In the genomic region with DNA sequence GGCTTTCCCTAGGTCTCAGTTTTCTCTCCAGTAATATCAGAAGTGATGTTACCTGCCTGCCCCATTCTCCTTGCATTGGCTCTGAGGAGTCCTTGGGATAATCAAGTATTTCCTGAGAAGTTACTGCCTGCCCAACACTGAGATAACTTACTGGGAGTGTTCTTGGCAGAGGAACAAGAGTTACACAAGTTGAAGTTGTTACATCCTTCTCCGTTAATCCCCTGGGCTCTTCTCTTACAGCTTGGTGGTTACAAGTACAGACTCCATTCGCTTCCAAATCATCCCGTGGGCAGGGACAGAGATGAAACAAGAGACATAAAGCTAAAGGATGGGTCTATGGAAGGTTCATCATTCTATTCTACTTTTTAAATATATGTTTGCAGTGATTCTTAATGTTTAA, we compare ENCODE assay signal across 9 cellular contexts.
A peak's percentile ranks its signal among the peaks of the same experiment; 100 is the strongest.
DNase-seq lines count a peak whose midpoint lies in the region; ATAC-seq and TF ChIP-seq lines count a peak whose summit lies in the region.
"Had no signal": no experiment of that assay in that cellular context is flagged by ENCODE, and none has a peak within 500 bp of the region (broad histone marks: within the 10 kb centered on the region; RNA-seq: fewer than 3 reads in every experiment).

No MANE protein-coding gene starts in this region.

- no peaks in the 10 kb centered on the region for H4K20me1 ChIP-seq in smooth muscle cell (ENCODE audit: low read depth)

- H3K27me3 ChIP-seq in left ventricle myocardium inferior (ENCODE audit: low read depth) (no peaks in the 10 kb centered on the region), smooth muscle cell (ENCODE audit: low read depth) (no peaks in the 10 kb centered on the region)

- H3K4me2 ChIP-seq in smooth muscle cell = peak overlapping the region; percentile 61

- intact Hi-C loops in left ventricle myocardium inferior (cut with micrococcal nuclease) = no loop called here

- H3K27ac ChIP-seq in left ventricle myocardium inferior (replicated peaks) (peak overlapping the region; percentile 47), smooth muscle cell (ENCODE audit: low read depth) (no peak overlapping the region)

- ATAC-seq in GM21381 (IDR thresholded peaks at IDR 0.05; ENCODE audit: unreplicated experiment) (no peak), GM19455 (IDR thresholded peaks at IDR 0.05; ENCODE audit: unreplicated experiment) (no peak), GM19463 (IDR thresholded peaks at IDR 0.05; ENCODE audit: unreplicated experiment) (no peak)

- H3K9ac ChIP-seq in smooth muscle cell (ENCODE audit: low read depth) = no peak overlapping the region

- 7% methylated on average over 3 of the region's 3 CpGs for WGBS in smooth muscle cell (ENCODE audit: low lambda C conversion rate)

- no peak for TF ChIP-seq CTCF in left ventricle myocardium inferior (IDR thresholded peaks at IDR 0.05; ENCODE audit: borderline replicate concordance)
- no peak for TF ChIP-seq CTCF in smooth muscle cell (IDR thresholded peaks at IDR 0.05; ENCODE audit: borderline replicate concordance, insufficient read depth, poor library complexity, severe bottlenecking)

- DNase-seq in H4 (ENCODE audit: low spot score) (peak; percentile 73), astrocyte of the hippocampus (ENCODE audit: low read depth, low spot score) (peak; percentile 59), left ventricle myocardium inferior (no peak), smooth muscle cell (lab: John Stamatoyannopoulos, UW; ENCODE audit: unreplicated experiment) (no peak), NCI-H510A treated with DMSO at 0.1 percent for 48 hours (lab: John Stamatoyannopoulos, UW) (no peak)
- DNase-seq: NCI-H2081 treated with DMSO at 0.1 percent for 48 hours had no signal

- H3K4me3 ChIP-seq in left ventricle myocardium inferior = no peak overlapping the region
- H3K4me3 ChIP-seq in smooth muscle cell = no peak overlapping the region

- peaks cover 60% of the 10 kb centered on the region for H3K4me1 ChIP-seq in left ventricle myocardium inferior
- H3K4me1 ChIP-seq in smooth muscle cell (ENCODE audit: low read depth) = peaks cover 17% of the 10 kb centered on the region

- peaks cover 12% of the 10 kb centered on the region for H3K36me3 ChIP-seq in left ventricle myocardium inferior
- no peaks in the 10 kb centered on the region for H3K36me3 ChIP-seq in smooth muscle cell (ENCODE audit: low read depth)

- H3F3A ChIP-seq in smooth muscle cell (ENCODE audit: low read depth) = peaks cover 3% of the 10 kb centered on the region

- no peaks in the 10 kb centered on the region for H3K79me2 ChIP-seq in smooth muscle cell (ENCODE audit: low read depth)

- no peaks in the 10 kb centered on the region for H3K9me3 ChIP-seq in left ventricle myocardium inferior (replicated peaks)
- no peaks in the 10 kb centered on the region for H3K9me3 ChIP-seq in smooth muscle cell (replicated peaks; ENCODE audit: low read depth)

- H2AFZ ChIP-seq in smooth muscle cell (ENCODE audit: low read depth) = no peak overlapping the region

Comparison
In these comparisons a context has a peak if more than half of its experiments do, and no peak if none do; other contexts are left out.
1. DNase-seq: peak in H4 (single experiment) and astrocyte of the hippocampus (single experiment); none in left ventricle myocardium inferior (single experiment), smooth muscle cell (single experiment) and NCI-H510A treated with DMSO at 0.1 percent for 48 hours (single experiment).